In the genomic region with DNA sequence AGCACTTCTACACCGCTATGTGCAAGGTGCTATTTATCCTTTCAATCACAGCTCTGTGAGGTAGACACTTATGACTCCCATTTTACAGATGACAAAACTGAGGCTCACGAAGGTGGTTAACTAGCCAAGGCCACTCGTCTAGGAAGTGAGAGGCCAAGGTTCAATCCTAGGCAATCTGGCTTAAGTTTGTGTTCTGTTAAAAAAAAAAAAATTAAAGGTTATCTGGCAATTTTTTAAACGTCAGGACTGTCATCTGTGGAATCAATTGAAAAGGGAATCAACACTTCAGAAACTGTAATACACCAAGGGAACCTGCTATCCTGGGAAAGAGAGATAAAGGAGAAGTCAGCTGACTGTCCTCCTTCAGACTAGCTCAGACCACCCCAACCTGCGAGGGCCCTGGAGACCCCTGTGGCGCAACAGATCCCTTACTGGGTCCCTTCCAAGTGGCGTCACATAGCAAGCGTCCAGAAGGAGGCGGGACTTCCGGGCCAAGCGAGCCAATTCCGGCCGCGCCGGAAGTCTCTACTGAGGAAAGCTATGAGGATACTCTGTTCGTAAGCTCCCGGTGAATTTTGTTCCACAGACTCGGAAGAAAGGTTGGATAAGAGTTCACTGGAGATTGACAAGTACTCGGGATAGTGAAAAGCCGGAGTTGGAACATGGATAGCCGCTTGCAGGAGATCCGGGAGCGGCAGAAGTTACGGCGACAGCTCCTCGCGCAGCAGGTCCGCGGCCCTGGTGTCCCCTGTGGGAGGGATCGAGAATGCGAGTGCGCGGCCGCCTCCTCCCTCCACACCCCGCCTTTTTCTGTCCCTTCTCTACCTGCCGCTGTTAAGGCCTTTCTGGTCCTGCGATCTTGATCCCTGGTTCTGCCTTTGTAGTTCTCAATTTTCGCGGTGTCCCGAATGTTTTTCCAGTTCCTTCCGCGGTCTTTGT, we compare ENCODE assay signal across 8 cellular contexts. TPM values are rescaled to one million over a fixed set of nuclear protein-coding genes. Genes with fewer than 3 reads are reported as not detected.
DNase-seq lines count a peak whose midpoint lies in the region; ATAC-seq and TF ChIP-seq lines count a peak whose summit lies in the region.

A gene (plus strand): TSS at position 520 of the 939 bp plus-strand sequence. CDS start 143 bp downstream, at position 663.

- no peaks in the 10 kb centered on the region for H3K27me3 Mint-ChIP-seq in activated T-cell treated with anti-CD3 and anti-CD28 coated beads, Interleukin-2, amount 50 U/mL, for 24 hours

- peak within 1 kb of the TSS; percentile 88 for H3K27ac ChIP-seq in IMR-90 (ENCODE audit: insufficient read depth, low read length)
- H3K27ac ChIP-seq in PC-3 (ENCODE audit: low read length), result peak within 1 kb of the TSS; percentile 33
- H3K27ac ChIP-seq in muscle layer of colon (ENCODE audit: low read depth, low read length), result peak within 1 kb of the TSS; percentile 93

- H2AK5ac ChIP-seq in IMR-90 (ENCODE audit: low read depth, low read length), result peak within 1 kb of the TSS; percentile 44; the same call in 1 of the 2 replicates

- H2AFZ ChIP-seq in IMR-90 (replicated peaks; ENCODE audit: low read length, poor library complexity), result peak within 1 kb of the TSS; percentile 94
- peak within 1 kb of the TSS; percentile 99 for H2AFZ ChIP-seq in PC-3 (ENCODE audit: low read length)

- intact Hi-C loops in IMR-90 (cut with micrococcal nuclease) (loop anchor here (10.0 kb wide), 1 partner anchor 260 kb away; no protein-coding TSS in a partner anchor), PC-3 (cut with micrococcal nuclease) (loop anchor here (10.0 kb wide), 1 partner anchor 260 kb away; no protein-coding TSS in a partner anchor)

- peaks cover 5% of the 10 kb centered on the region; the same call in 1 of the 2 replicates for H4K20me1 ChIP-seq in IMR-90 (ENCODE audit: insufficient read depth, low read length)
- no peaks in the 10 kb centered on the region for H4K20me1 ChIP-seq in PC-3 (ENCODE audit: low read length)

- no peaks in the 10 kb centered on the region for H3K9me2 ChIP-seq in PC-3 (replicated peaks; ENCODE audit: low read length)

- H3K27me3 ChIP-seq in IMR-90 (ENCODE audit: control insufficient read depth, insufficient read depth, low read length) (no peaks in the 10 kb centered on the region), PC-3 (ENCODE audit: low read length) (no peaks in the 10 kb centered on the region), muscle layer of colon (ENCODE audit: control insufficient read depth in 1 of 2, insufficient read depth in 2 of 2, low read length in 2 of 2) (no peaks in the 10 kb centered on the region)

- TF ChIP-seq POLR2A in IMR-90 (IDR thresholded peaks at IDR 0.05; ENCODE audit: low read depth, low read length), result no peak

- H3K9me3 ChIP-seq in IMR-90 (ENCODE audit: control insufficient read depth, insufficient read depth, low read length), result no peaks in the 10 kb centered on the region
- H3K9me3 ChIP-seq in PC-3 (ENCODE audit: low read length), result no peaks in the 10 kb centered on the region
- no peaks in the 10 kb centered on the region for H3K9me3 ChIP-seq in muscle layer of colon (ENCODE audit: low read length)

- peaks cover 9% of the 10 kb centered on the region for H3K36me3 ChIP-seq in IMR-90 (ENCODE audit: control insufficient read depth, insufficient read depth, low read length)
- peaks cover 3% of the 10 kb centered on the region; the same call in 1 of the 2 replicates for H3K36me3 ChIP-seq in PC-3 (ENCODE audit: low read depth, low read length)
- peaks cover 7% of the 10 kb centered on the region for H3K36me3 ChIP-seq in muscle layer of colon (ENCODE audit: insufficient read depth, low read length)

- peaks cover 29% of the 10 kb centered on the region for H3K4me1 Mint-ChIP-seq in activated T-cell treated with anti-CD3 and anti-CD28 coated beads, Interleukin-2, amount 50 U/mL, for 24 hours (ENCODE audit: low read depth)

- H2AK9ac ChIP-seq in IMR-90 (replicated peaks; ENCODE audit: low read depth, low read length, poor library complexity), result peak within 1 kb of the TSS; percentile 78

- H4K91ac ChIP-seq in IMR-90 (ENCODE audit: insufficient read depth, low read depth, low read length), result peak within 1 kb of the TSS; percentile 93

- peak within 1 kb of the TSS; percentile 84; the same call in 1 of the 2 replicates for H3K23ac ChIP-seq in IMR-90 (ENCODE audit: low read depth, low read length)

- TF ChIP-seq CTCF in IMR-90 (conservative IDR thresholded peaks at IDR 0.05; ENCODE audit: low read depth, low read length) (0 out of 2 replicates have a peak, but pooled peaks have one; percentile 2), PC-3 (conservative IDR thresholded peaks at IDR 0.05; ENCODE audit: low read depth, low read length) (no peak)

- WGBS in IMR-90 (ENCODE audit: extremely low coverage in 2 of 2, insufficient read length in 1 of 2), 2 experiments, result 1% methylated on average over 22 of the region's 42 CpGs; no CpG with 5 or more reads in 1 of the 2 experiments

- H3K27ac Mint-ChIP-seq in activated T-cell treated with anti-CD3 and anti-CD28 coated beads, Interleukin-2, amount 50 U/mL, for 24 hours, result peak within 1 kb of the TSS; percentile 99

- H4K8ac ChIP-seq in IMR-90 (ENCODE audit: low read depth in 2 of 2, low read length in 2 of 2), result peak within 1 kb of the TSS; percentile 90 to 99

- no peaks in the 10 kb centered on the region for H3F3A ChIP-seq in PC-3 (ENCODE audit: low read length, unreplicated experiment)

- peak within 1 kb of the TSS; percentile 81 for H2BK120ac ChIP-seq in IMR-90 (ENCODE audit: low read depth, low read length)

- peak within 1 kb of the TSS; percentile 27; the same call in 1 of the 3 replicates for H2BK15ac ChIP-seq in IMR-90 (ENCODE audit: low read depth, low read length)

- peaks cover 40% of the 10 kb centered on the region for H3K36me3 Mint-ChIP-seq in activated T-cell treated with anti-CD3 and anti-CD28 coated beads, Interleukin-2, amount 50 U/mL, for 24 hours (ENCODE audit: low read depth)

- POLR2A ChIA-PET in IMR-90 (lab: Charles Lee; ENCODE audit: unreplicated experiment) (interaction anchor here (1.0 kb wide), 2 partner anchors 8 to 14 kb away, joined by 4 to 5 read pairs; no protein-coding TSS in a partner anchor), PC-3 (lab: Charles Lee; ENCODE audit: unreplicated experiment) (no interaction called here)

- H2BK5ac ChIP-seq in IMR-90 (ENCODE audit: low read depth, low read length, poor library complexity, severe bottlenecking), result peak within 1 kb of the TSS; percentile 73

- peak within 1 kb of the TSS; percentile 94 for H3K14ac ChIP-seq in IMR-90 (replicated peaks; ENCODE audit: low read depth, low read length)

- H4K5ac ChIP-seq in IMR-90 (ENCODE audit: low read depth, low read length), result peak within 1 kb of the TSS; percentile 100

- peak within 1 kb of the TSS; percentile 99 for H3K4me2 ChIP-seq in IMR-90 (ENCODE audit: low read depth, low read length)
- H3K4me2 ChIP-seq in PC-3 (ENCODE audit: low read length), result peak within 1 kb of the TSS; percentile 94

- H2BK20ac ChIP-seq in IMR-90 (ENCODE audit: low read depth, low read length), result peak within 1 kb of the TSS; percentile 46; the same call in 1 of the 2 replicates

- H3K4me1 ChIP-seq in IMR-90 (ENCODE audit: control insufficient read depth, insufficient read depth, low read length) (no peaks in the 10 kb centered on the region), PC-3 (ENCODE audit: insufficient read depth, low read length) (peaks cover 8% of the 10 kb centered on the region; the same call in 1 of the 2 replicates), muscle layer of colon (ENCODE audit: insufficient read depth, low read length) (peaks cover 19% of the 10 kb centered on the region)

- TSS peak; percentile 83 for BruUV-seq in IMR-90 (replicated peaks; lab: Mats Ljungman, UMichigan)
- BruUV-seq in PC-3 (replicated peaks; lab: Mats Ljungman, UMichigan), result TSS peak; percentile 87

- H3K9me1 ChIP-seq in IMR-90 (ENCODE audit: insufficient read depth, low read length), result no peaks in the 10 kb centered on the region

- peak within 1 kb of the TSS; percentile 90 for H3K18ac ChIP-seq in IMR-90 (ENCODE audit: low read depth, low read length)

- H3K4me3 Mint-ChIP-seq in activated T-cell treated with anti-CD3 and anti-CD28 coated beads, Interleukin-2, amount 50 U/mL, for 24 hours, result peak within 1 kb of the TSS; percentile 97

- peaks cover 29% of the 10 kb centered on the region for H3K79me2 ChIP-seq in PC-3 (ENCODE audit: low read length)

- DNase-seq in DMS153 (lab: John Stamatoyannopoulos, UW) (peak; percentile 85), IMR-90 (peak; percentile 87), PC-3 (peak; percentile 83)
- DNase-seq in activated T-cell treated with anti-CD3 and anti-CD28 coated beads, Interleukin-2, amount 50 U/mL, for 24 hours, result peak; percentile 91
- DNase-seq in stimulated activated CD8-positive, alpha-beta memory T cell treated with anti-CD3 and anti-CD28 coated beads, Interleukin-7, amount 100 ng/mL, for 24 hours (ENCODE audit: low read depth), result peak; percentile 77

- no peak for TF ChIP-seq RAD21 in IMR-90 (IDR thresholded peaks at IDR 0.05; ENCODE audit: low read length)

- in situ Hi-C loops in IMR-90 (cut with MboI; ENCODE audit: low sequenced_read_pairs), result no loop called here

- ATAC-seq in GM21528 (IDR thresholded peaks at IDR 0.05; ENCODE audit: low FRiP score, unreplicated experiment) (peak; percentile 100), IMR-90 (ENCODE audit: low read depth) (peak; percentile 97), PC-3 (peak; percentile 89), esophagus mucosa (peak; percentile 96)

- peaks cover 2 to 17% of the 10 kb centered on the region in 2 experiments; a peak in 2 of 4 replicates for H3K79me1 ChIP-seq in IMR-90 (ENCODE audit: low read depth in 1 of 2, low read length in 2 of 2)

- H3K9ac ChIP-seq in IMR-90 (ENCODE audit: low read depth, low read length), result peak within 1 kb of the TSS; percentile 93
- peak within 1 kb of the TSS; percentile 79 for H3K9ac ChIP-seq in PC-3 (ENCODE audit: low read length)
- peak within 1 kb of the TSS; percentile 91 for H3K9ac ChIP-seq in muscle layer of colon (ENCODE audit: low read length)

- peak within 1 kb of the TSS; percentile 97 for H3K4me3 ChIP-seq in IMR-90 (ENCODE audit: insufficient read depth, low read depth, low read length)
- peak within 1 kb of the TSS; percentile 94 for H3K4me3 ChIP-seq in PC-3 (ENCODE audit: low read length)
- peak within 1 kb of the TSS; percentile 81 to 91 for H3K4me3 ChIP-seq in muscle layer of colon (ENCODE audit: low read depth in 1 of 2, low read length in 2 of 2)

- dilution Hi-C loops in IMR-90 (cut with HindIII; ENCODE audit: low sequenced_read_pairs, unreplicated experiment), result no loop called here

- CTCF ChIA-PET in IMR-90 (lab: Yijun Ruan, JAX), result interaction anchor here (0.6 to 0.8 kb wide), 3 partner anchors 15 to 261 kb away, joined by 3 read pairs; no protein-coding TSS in a partner anchor
- CTCF ChIA-PET in PC-3 (lab: Charles Lee), result no interaction called here

- peak within 1 kb of the TSS; percentile 93 for H3K56ac ChIP-seq in IMR-90 (ENCODE audit: extremely low read depth, insufficient read depth, low read length)

- no peaks in the 10 kb centered on the region for H3K9me3 Mint-ChIP-seq in activated T-cell treated with anti-CD3 and anti-CD28 coated beads, Interleukin-2, amount 50 U/mL, for 24 hours

- peak within 1 kb of the TSS; percentile 88 for H3K4ac ChIP-seq in IMR-90 (ENCODE audit: low read depth, low read length)

RNA-seq across cellular contexts. Expression of the gene that starts here (rescaled TPM):
- total RNA-seq in IMR-90 (2012; rRNA removed), result 5.0 and 7.5 TPM in 2 replicates
- 9.3 and 10.0 TPM in 2 replicates for polyA plus RNA-seq in IMR-90 (2012; rRNA removed)
- polyA plus RNA-seq in IMR-90 (2012; cell fraction: cytosol; rRNA removed), result 0.39 and 0.42 TPM in 2 replicates
- polyA plus RNA-seq in IMR-90 (2012; cell fraction: nucleus; rRNA removed; ENCODE audit: low replicate concordance), result 0.65 and 6.6 TPM in 2 replicates
- total RNA-seq in PC-3 (2014; rRNA removed), result 9.5 and 15.4 TPM in 2 replicates
- total RNA-seq in esophagus mucosa, result 29.4 TPM

Comparison
In these comparisons a context has a peak if more than half of its experiments do, and no peak if none do; other contexts are left out.
1. Peak in every context shown above with its lines: DNase-seq, ATAC-seq, H3K4me3 ChIP-seq and H3K27ac ChIP-seq.
2. H3K27ac ChIP-seq: peak in every context shown above with its lines; median percentile 93 in muscle layer of colon; 88 in IMR-90; 33 in PC-3.